ENCODE assay signal across 8 cellular contexts in the genomic region with DNA sequence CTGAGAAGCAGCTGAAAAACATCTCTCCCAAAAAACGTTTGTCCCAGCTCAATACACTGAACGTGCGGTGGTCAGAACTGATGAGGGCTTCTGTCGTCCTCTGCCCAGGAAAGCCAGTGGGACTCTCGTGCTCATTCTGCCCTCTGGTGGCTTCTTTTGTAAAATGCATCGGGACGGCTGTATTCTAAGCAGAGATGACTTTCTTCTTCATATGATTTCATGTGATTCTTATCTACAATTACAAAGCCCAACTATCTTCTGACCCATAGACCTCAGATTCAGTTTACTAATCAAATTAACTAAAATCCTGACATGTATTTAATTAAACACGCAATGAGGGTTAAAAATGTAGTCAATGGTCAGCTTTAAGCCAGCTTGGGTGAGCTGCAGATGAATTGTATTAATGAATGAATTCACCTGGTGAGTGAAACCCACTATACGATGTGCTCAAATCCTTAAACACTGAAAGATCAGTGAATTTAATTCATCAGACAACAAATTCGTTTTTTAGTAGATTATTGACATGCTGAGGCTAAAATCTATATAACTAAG.
DNase-seq lines count a peak whose midpoint lies in the region; ATAC-seq and TF ChIP-seq lines count a peak whose summit lies in the region.

No MANE protein-coding gene starts in this region.

- ATAC-seq in HG02852 (IDR thresholded peaks at IDR 0.05; ENCODE audit: unreplicated experiment) = peak; percentile 75

- peaks cover 82% of the 10 kb centered on the region for H3K27me3 ChIP-seq in WERI-Rb-1 (ENCODE audit: insufficient read depth, low read depth, severe bottlenecking)

- DNase-seq in NK-92 treated with Interleukin-12 subunit alpha and Interleukin-12 subunit beta, amount 100 ng/mL, for 24 hours (lab: John Stamatoyannopoulos, UW) = peak; percentile 26
- DNase-seq in NK-92 (lab: John Stamatoyannopoulos, UW; ENCODE audit: unreplicated experiment) (no peak), NCI-H2081 (lab: John Stamatoyannopoulos, UW) (peak; percentile 54 to 65), WERI-Rb-1 (peak; percentile 68), T47D (ENCODE audit: low read depth in 1 of 2, low spot score in 1 of 2) (peak; percentile 16 to 76), iris pigment epithelial cell (ENCODE audit: low read depth) (peak; percentile 50)
- peak; percentile 4 to 32 (median 13) for DNase-seq in stimulated activated CD4-positive, alpha-beta T cell treated with anti-CD3 and anti-CD28 coated beads, Interleukin-1b, Interleukin-23, amount 100 ng/mL, for 24 hours (ENCODE audit: low read depth in 4 of 4, low spot score in 1 of 4)

- in situ Hi-C loops in T47D (cut with HindIII; ENCODE audit: low pct_unique_long_range_greater_than_20kb, low sequenced_read_pairs) = no loop called here

- no peak overlapping the region for H3K27ac ChIP-seq in WERI-Rb-1

- no peaks in the 10 kb centered on the region for H3K9me3 ChIP-seq in WERI-Rb-1 (ENCODE audit: severe bottlenecking)

- no peaks in the 10 kb centered on the region for H3K36me3 ChIP-seq in WERI-Rb-1

- no peak overlapping the region for H3K4me3 ChIP-seq in WERI-Rb-1 (ENCODE audit: low read depth, low read length)

- TF ChIP-seq CTCF in WERI-Rb-1 (IDR thresholded peaks at IDR 0.05; ENCODE audit: low read depth, low read length) = peak; percentile 77
